In genomic region chr15:53160092-53160704, GRCh38 we compare ENCODE assay signal across 30 cellular contexts.
"Had no signal": no experiment of that assay in that cellular context is flagged by ENCODE, and none has a peak within 500 bp of the region (broad histone marks: within the 10 kb centered on the region; RNA-seq: fewer than 3 reads in every experiment).

No MANE protein-coding gene starts in this region.

- H3K36me3 Mint-ChIP-seq: activated naive CD8-positive, alpha-beta T cell; brain; mesothelial cell of epicardium; naive B cell; stimulated activated naive B cell treated with anti-CD40 and anti-IgM and Interleukin-4, amounts not matched to agents 10 μg/mL and 1 μg/mL and 100 μg/mL, for 72 hours had no signal

- ATAC-seq: esophagus mucosa; left cardiac atrium; stimulated activated naive B cell treated with anti-CD40 and anti-IgM and Interleukin-4, amounts not matched to agents 10 μg/mL and 1 μg/mL and 100 μg/mL, for 72 hours had no signal

- H3K4me1 ChIP-seq: prostate gland, sigmoid colon, suprapubic skin, transverse colon had no signal

- H3K4me3 Mint-ChIP-seq: activated B cell treated with CpG ODN at 0.5 μM for 24 hours; activated naive CD8-positive, alpha-beta T cell; brain; mesothelial cell of epicardium; naive B cell; stimulated activated naive B cell treated with anti-CD40 and anti-IgM and Interleukin-4, amounts not matched to agents 10 μg/mL and 1 μg/mL and 100 μg/mL, for 72 hours; T-helper 2 cell treated with Interferon-gamma antibody and Interleukin-4, amounts not matched to agents 5 μg/mL and 100 μg/mL, for 36 hours had no signal

- H3K4me3 ChIP-seq: cardiac muscle cell, ovary, prostate gland, sigmoid colon, suprapubic skin, transverse colon had no signal

- DNase-seq: activated B cell treated with CpG ODN at 0.5 μM for 24 hours; activated CD4-positive, alpha-beta T cell treated with anti-CD3 and anti-CD28 coated beads for 4 hours; activated CD4-positive, alpha-beta T cell treated with anti-CD3 and anti-CD28 coated beads, Interleukin-2, amount 50 U/mL, for 4 hours; activated CD8-positive, alpha-beta memory T cell treated with anti-CD3 and anti-CD28 coated beads for 24 hours; activated effector memory CD4-positive, alpha-beta T cell treated with Interleukin-2 at 50 U/mL for 16 hours; activated naive CD4-positive, alpha-beta T cell treated with Interleukin-2 at 50 U/mL for 16 hours; aorta; cortex of kidney; foreskin fibroblast; hippocampal formation; left cardiac atrium; naive B cell; retina; sigmoid colon; small intestine; stimulated activated CD4-positive, alpha-beta T cell treated with anti-CD3 and anti-CD28 coated beads, Interleukin-1b, Interleukin-23, amount 100 ng/mL, for 48 hours; stimulated activated CD4-positive, alpha-beta T cell treated with anti-CD3 and anti-CD28 coated beads, Interleukin-4, amount 100 ng/mL, for 4 hours; stimulated activated CD8-positive, alpha-beta memory T cell treated with anti-CD3 and anti-CD28 coated beads, Interleukin-4, amount 100 ng/mL, for 48 hours; stimulated activated naive B cell treated with anti-CD40 and anti-IgM and Interleukin-4, amounts not matched to agents 10 μg/mL and 1 μg/mL and 100 μg/mL, for 72 hours; transverse colon had no signal

- H3K27ac ChIP-seq: cardiac muscle cell, ovary, prostate gland, sigmoid colon, suprapubic skin, transverse colon had no signal

- H3K9me3 ChIP-seq: ovary, prostate gland, sigmoid colon, suprapubic skin, transverse colon had no signal

- FAIRE-seq: keratinocyte, small intestine had no signal

- H3K27ac Mint-ChIP-seq: activated B cell treated with CpG ODN at 0.5 μM for 24 hours; activated naive CD8-positive, alpha-beta T cell; brain; mesothelial cell of epicardium; naive B cell; stimulated activated naive B cell treated with anti-CD40 and anti-IgM and Interleukin-4, amounts not matched to agents 10 μg/mL and 1 μg/mL and 100 μg/mL, for 72 hours; T-helper 2 cell treated with Interferon-gamma antibody and Interleukin-4, amounts not matched to agents 5 μg/mL and 100 μg/mL, for 36 hours had no signal

- H3K4me1 Mint-ChIP-seq: activated B cell treated with CpG ODN at 0.5 μM for 24 hours; brain; mesothelial cell of epicardium; naive B cell; stimulated activated naive B cell treated with anti-CD40 and anti-IgM and Interleukin-4, amounts not matched to agents 10 μg/mL and 1 μg/mL and 100 μg/mL, for 72 hours had no signal

- H3K27me3 ChIP-seq: cardiac muscle cell, ovary, sigmoid colon, suprapubic skin, transverse colon had no signal

- H3K9me3 Mint-ChIP-seq: activated B cell treated with CpG ODN at 0.5 μM for 24 hours; T-helper 2 cell treated with Interferon-gamma antibody and Interleukin-4, amounts not matched to agents 5 μg/mL and 100 μg/mL, for 36 hours had no signal

- H3K36me3 ChIP-seq: cardiac muscle cell, ovary, prostate gland, sigmoid colon, suprapubic skin, transverse colon had no signal
